Comparison of ENCODE assay signal across 1 cellular context in the genomic region with DNA sequence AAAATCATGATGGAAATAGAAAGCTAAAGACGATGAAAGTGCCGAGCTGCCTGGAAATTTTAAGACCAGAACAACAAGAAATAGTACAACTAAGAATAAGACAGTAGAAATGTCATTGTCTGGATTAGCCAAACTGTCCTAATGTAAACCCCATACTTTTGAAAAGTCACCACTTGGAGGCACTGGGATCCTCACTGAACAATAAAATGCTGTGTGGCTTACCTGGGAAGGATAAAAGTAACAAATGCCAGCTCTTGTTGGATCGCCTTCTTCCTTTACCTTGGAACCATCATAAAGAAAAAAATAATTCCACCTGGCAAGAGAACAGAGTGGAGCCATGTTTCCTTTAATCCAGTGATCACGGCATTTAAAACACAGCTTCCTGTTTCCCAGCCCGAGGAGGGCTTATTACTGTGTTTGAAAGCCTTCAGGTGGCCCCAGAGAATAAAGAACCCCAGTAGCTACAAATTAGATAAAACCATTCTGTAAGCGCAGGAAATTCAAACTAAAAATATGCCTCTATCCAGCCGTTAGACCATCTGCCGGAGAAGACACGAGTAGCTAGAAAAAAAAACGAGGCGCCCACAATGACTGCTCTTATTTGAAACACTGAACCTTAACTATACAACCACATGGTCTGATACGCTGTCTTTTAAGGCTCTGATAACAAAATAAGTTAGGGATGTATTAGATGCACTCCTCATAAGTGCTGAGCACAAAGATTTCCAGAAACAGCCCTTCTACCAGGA.
TF ChIP-seq lines count a peak whose summit lies in the region.

No MANE protein-coding gene starts in this region.

TF ChIP-seq in K562, 482 proteins besides CTCF, POLR2A, EP300 and RAD21 (continued from another document):
- TF ChIP-seq, protein P1, sequence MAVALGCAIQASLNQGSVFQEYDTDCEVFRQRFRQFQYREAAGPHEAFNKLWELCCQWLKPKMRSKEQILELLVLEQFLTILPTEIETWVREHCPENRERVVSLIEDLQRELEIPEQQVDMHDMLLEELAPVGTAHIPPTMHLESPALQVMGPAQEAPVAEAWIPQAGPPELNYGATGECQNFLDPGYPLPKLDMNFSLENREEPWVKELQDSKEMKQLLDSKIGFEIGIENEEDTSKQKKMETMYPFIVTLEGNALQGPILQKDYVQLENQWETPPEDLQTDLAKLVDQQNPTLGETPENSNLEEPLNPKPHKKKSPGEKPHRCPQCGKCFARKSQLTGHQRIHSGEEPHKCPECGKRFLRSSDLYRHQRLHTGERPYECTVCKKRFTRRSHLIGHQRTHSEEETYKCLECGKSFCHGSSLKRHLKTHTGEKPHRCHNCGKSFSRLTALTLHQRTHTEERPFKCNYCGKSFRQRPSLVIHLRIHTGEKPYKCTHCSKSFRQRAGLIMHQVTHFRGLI (CRISPR knock-in tag; IDR thresholded peaks at IDR 0.05): no peak
- TF ChIP-seq SIRT6 (IDR thresholded peaks at IDR 0.05; ENCODE audit: low read depth, low read length) (no peak), RBFOX2 (IDR thresholded peaks at IDR 0.05; ENCODE audit: low read depth, low read length) (0 out of 2 replicates have a peak, but pooled peaks have one; percentile 16), CBFA2T3 (IDR thresholded peaks at IDR 0.05) (peak; percentile 38; the same call in 1 of the 2 replicates), TCF3 (CRISPR knock-in tag; IDR thresholded peaks at IDR 0.05) (0 out of 2 replicates have a peak, but pooled peaks have one; percentile 49), ZNF695 (CRISPR knock-in tag; IDR thresholded peaks at IDR 0.05) (no peak), PML (IDR thresholded peaks at IDR 0.05; ENCODE audit: low read length) (no peak), EP400 (IDR thresholded peaks at IDR 0.05) (peak; percentile 50), BACH1 (tag; IDR thresholded peaks at IDR 0.05) (no peak), KHSRP (IDR thresholded peaks at IDR 0.05) (no peak), SREBF1 (IDR thresholded peaks at IDR 0.05; ENCODE audit: borderline replicate concordance, low read depth, low read length) (no peak), MYC (IDR thresholded peaks at IDR 0.05; ENCODE audit: low read depth, low read length) (peak; percentile 41; the same call in 1 of the 2 replicates), MYC (CRISPR knock-in tag; IDR thresholded peaks at IDR 0.05; ENCODE audit: borderline replicate concordance, low read depth) (no peak), SMC3 (conservative IDR thresholded peaks at IDR 0.05; ENCODE audit: insufficient read depth, low read depth, low read length) (no peak), FIP1L1 (IDR thresholded peaks at IDR 0.05; ENCODE audit: low read depth, low read length, poor library complexity, severe bottlenecking) (no peak), ARID2 (IDR thresholded peaks at IDR 0.05) (no peak), ZNF316 (IDR thresholded peaks at IDR 0.05) (peak; percentile 26; the same call in 1 of the 2 replicates), SMAD2 (IDR thresholded peaks at IDR 0.05; ENCODE audit: low read depth, low read length) (no peak), DDX20 (tag; IDR thresholded peaks at IDR 0.05; ENCODE audit: low read depth) (no peak), HDAC2 (IDR thresholded peaks at IDR 0.05) (no peak)
